ENCODE assay signal across 8 cellular contexts in the genomic region with DNA sequence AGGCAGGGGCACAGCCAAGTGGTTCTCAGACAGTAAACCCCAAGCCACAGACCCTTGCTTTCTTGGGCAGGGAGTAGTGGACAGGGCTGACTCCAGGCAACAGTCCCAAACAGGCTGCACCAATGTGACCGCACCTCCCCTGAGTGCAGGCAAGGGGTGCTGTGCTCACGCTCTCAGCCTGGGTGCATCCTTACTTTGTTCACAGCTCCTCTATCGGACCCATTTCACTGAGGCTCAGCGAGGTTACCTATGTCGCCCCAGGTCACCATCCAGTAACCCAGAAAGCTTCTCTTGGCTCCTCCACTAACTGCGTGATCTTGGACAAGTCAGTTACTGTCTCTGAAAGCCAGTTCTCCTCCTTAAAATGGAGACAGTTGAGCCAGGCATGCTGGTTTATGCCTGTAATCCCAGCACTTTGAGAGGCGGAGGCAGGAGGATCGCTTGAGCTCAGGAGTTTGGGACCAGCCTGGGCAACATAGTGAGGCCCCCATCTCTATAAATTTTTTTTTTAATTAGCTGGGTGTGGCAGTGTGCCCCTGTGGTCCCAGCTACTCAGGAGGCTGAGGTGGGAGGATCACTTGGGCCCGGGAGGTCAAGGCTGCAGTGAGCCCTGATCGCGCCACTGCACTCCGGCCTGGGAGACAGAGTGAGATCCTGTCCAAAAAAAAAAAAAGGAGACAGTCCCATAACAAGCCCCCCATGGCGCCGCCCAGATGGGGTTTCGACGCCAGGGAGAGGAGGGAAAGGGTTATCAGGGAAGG. TPM values are rescaled to one million over a fixed set of nuclear protein-coding genes. Genes with fewer than 3 reads are reported as not detected.
DNase-seq lines count a peak whose midpoint lies in the region; TF ChIP-seq lines count a peak whose summit lies in the region.

No MANE protein-coding gene starts in this region.

- H3K27me3 ChIP-seq in A673 (replicated peaks; ENCODE audit: insufficient read depth, low read depth, low read length, poor library complexity) (no peaks in the 10 kb centered on the region), HUES64 (ENCODE audit: insufficient read depth, low read length) (peaks cover 23% of the 10 kb centered on the region), mammary epithelial cell (ENCODE audit: insufficient read depth, low read length) (no peaks in the 10 kb centered on the region), mucosa of rectum (ENCODE audit: control insufficient read depth in 2 of 2, insufficient read depth in 2 of 2, low read length in 2 of 2) (peaks cover 0 to 7% of the 10 kb centered on the region in 2 donors)

- peak overlapping the region; percentile 82 for H3K4me3 ChIP-seq in A673 (ENCODE audit: low read depth, low read length, poor library complexity, severe bottlenecking)
- peak overlapping the region; percentile 72 for H3K4me3 ChIP-seq in HUES64 (ENCODE audit: low read length)
- H3K4me3 ChIP-seq in mammary epithelial cell (replicated peaks in 1 of 3; ENCODE audit: insufficient read depth in 1 of 3, low read depth in 2 of 3, low read length in 3 of 3): peak overlapping the region; percentile 87 to 97 (median 91)
- peak overlapping the region; percentile 70 to 81 for H3K4me3 ChIP-seq in mucosa of rectum (ENCODE audit: low read length in 2 of 2)

- no peak for TF ChIP-seq CTCF in A673 (conservative IDR thresholded peaks at IDR 0.05; ENCODE audit: low read depth, low read length)
- TF ChIP-seq CTCF in mammary epithelial cell (conservative IDR thresholded peaks at IDR 0.05 in 1 of 2, IDR thresholded peaks at IDR 0.05 in 1 of 2; ENCODE audit: extremely low read depth in 1 of 2, insufficient read depth in 1 of 2, low read depth in 1 of 2, low read length in 2 of 2): no peak

- H3K9ac ChIP-seq in HUES64 (ENCODE audit: low read depth, low read length) (peak overlapping the region; percentile 74), mammary epithelial cell (ENCODE audit: insufficient read depth, low read length) (no peak overlapping the region), mucosa of rectum (ENCODE audit: low read depth in 1 of 2, low read length in 2 of 2) (peak overlapping the region; percentile 47 to 64)

- H4K20me1 ChIP-seq in mammary epithelial cell (ENCODE audit: insufficient read depth, low read length): no peaks in the 10 kb centered on the region

- CTCF ChIA-PET in A673 (lab: Charles Lee) (no interaction called here), mammary epithelial cell (lab: Charles Lee; ENCODE audit: low non-redundant PET) (interaction anchor here (0.6 to 0.7 kb wide), 3 partner anchors 261 to 1524 kb away, joined by 3 to 4 read pairs (median 3); no protein-coding TSS in a partner anchor)

- H2AFZ ChIP-seq in mammary epithelial cell (ENCODE audit: low read depth, low read length): peak overlapping the region; percentile 94

- H3K4me1 ChIP-seq in A673 (ENCODE audit: insufficient read depth, low read length, poor library complexity, severe bottlenecking) (no peaks in the 10 kb centered on the region), HUES64 (ENCODE audit: insufficient read depth, low read length) (no peaks in the 10 kb centered on the region), mammary epithelial cell (ENCODE audit: insufficient read depth, low read length) (peaks cover 16% of the 10 kb centered on the region), mucosa of rectum (ENCODE audit: control insufficient read depth in 2 of 2, insufficient read depth in 2 of 2, low read length in 2 of 2) (peaks cover 8 to 9% of the 10 kb centered on the region in 2 donors)

- H3K79me2 ChIP-seq in mammary epithelial cell (ENCODE audit: insufficient read depth, low read length): peaks cover 4% of the 10 kb centered on the region

- intact Hi-C loops in A673 (cut with micrococcal nuclease; ENCODE audit: unreplicated experiment): no loop called here
- intact Hi-C loops in mammary epithelial cell (cut with micrococcal nuclease): loop anchor here (10.0 kb wide), 1 partner anchor 121 kb away; the partner anchor contains the start of gene S100P

- WGBS in HUES64: 59% methylated on average over 16 of the region's 16 CpGs
- 90% methylated on average over 10 of the region's 16 CpGs for WGBS in mammary epithelial cell (ENCODE audit: low coverage, missing lambda C conversion rate)

- no peak for DNase-seq in A673 (ENCODE audit: low spot score)
- DNase-seq in mammary epithelial cell: no peak
- DNase-seq in HCEC 1CT: no peak
- no peak for DNase-seq in activated effector memory CD4-positive, alpha-beta T cell treated with anti-CD3 and anti-CD28 coated beads, Interleukin-2, amount 50 U/mL, for 16 hours
- no peak for DNase-seq in glomerular visceral epithelial cell (ENCODE audit: extremely low spot score)
- DNase-seq in NOMO-1 treated with dmso at 0.1 percent for 144 hours (lab: John Stamatoyannopoulos, UW; ENCODE audit: unreplicated experiment): no peak

- H3K9me3 ChIP-seq in A673 (ENCODE audit: low read depth, low read length, poor library complexity, severe bottlenecking): no peaks in the 10 kb centered on the region
- no peaks in the 10 kb centered on the region for H3K9me3 ChIP-seq in HUES64 (ENCODE audit: insufficient read depth, low read depth, low read length)
- no peaks in the 10 kb centered on the region for H3K9me3 ChIP-seq in mammary epithelial cell (replicated peaks; ENCODE audit: insufficient read depth, low read length)
- no peaks in the 10 kb centered on the region for H3K9me3 ChIP-seq in mucosa of rectum (ENCODE audit: control insufficient read depth in 2 of 2, low read length in 2 of 2)

- peak overlapping the region; percentile 96 for H3K4me2 ChIP-seq in mammary epithelial cell (ENCODE audit: insufficient read depth, low read depth, low read length)

- POLR2A ChIA-PET in A673 (lab: Charles Lee; ENCODE audit: low non-redundant PET): interaction anchor here (0.6 kb wide), 1 partner anchor 93 kb away, joined by 6 read pairs; no protein-coding TSS in a partner anchor

- no peaks in the 10 kb centered on the region for H3K36me3 ChIP-seq in A673 (ENCODE audit: insufficient read depth, low read length, poor library complexity, severe bottlenecking)
- peaks cover 6% of the 10 kb centered on the region for H3K36me3 ChIP-seq in HUES64 (ENCODE audit: insufficient read depth, low read length)
- no peaks in the 10 kb centered on the region for H3K36me3 ChIP-seq in mammary epithelial cell (ENCODE audit: insufficient read depth, low read length)
- H3K36me3 ChIP-seq in mucosa of rectum (ENCODE audit: control insufficient read depth in 2 of 2, insufficient read depth in 2 of 2, low read length in 2 of 2): peaks cover 5 to 8% of the 10 kb centered on the region in 2 donors

- no TSS peak for BruUV-seq in A673 (replicated peaks; lab: Mats Ljungman, UMichigan)
- no TSS peak for BruUV-seq in mammary epithelial cell (replicated peaks; lab: Mats Ljungman, UMichigan)

- in situ Hi-C loops in mammary epithelial cell (cut with MboI; ENCODE audit: low sequenced_read_pairs in 2 of 2): no loop called here

- no peak overlapping the region for H3K27ac ChIP-seq in A673 (ENCODE audit: low read depth, low read length, poor library complexity, severe bottlenecking)
- H3K27ac ChIP-seq in HUES64 (ENCODE audit: low read depth, low read length): no peak overlapping the region
- no peak overlapping the region for H3K27ac ChIP-seq in mammary epithelial cell (ENCODE audit: insufficient read depth, low read depth, low read length)
- H3K27ac ChIP-seq in mucosa of rectum (ENCODE audit: low read depth in 2 of 2, low read length in 2 of 2): no peak overlapping the region

- dilution Hi-C loops in mammary epithelial cell (cut with HindIII; ENCODE audit: low sequenced_read_pairs): no loop called here

RNA-seq across cellular contexts. Expression of gene MAN2B2, which starts 0.8 kb away (rescaled TPM):
- 14.5 and 14.9 TPM in 2 replicates for total RNA-seq in A673 (2021)
- polyA plus RNA-seq in HUES64 (2013, experiment 1 of 2): 1.9 TPM
- polyA plus RNA-seq in HUES64 (2013, experiment 2 of 2): 3.2 TPM
- total RNA-seq in mammary epithelial cell: 10 to 100 TPM; 21.3 to 34.7 TPM
- polyA plus RNA-seq in mammary epithelial cell: 14.3 TPM
- 10.1 TPM for polyA minus RNA-seq in mammary epithelial cell
